ENCODE assay signal across 12 cellular contexts in genomic region chr5:179860301-179860700, GRCh38. TPM values are rescaled to one million over a fixed set of nuclear protein-coding genes. Genes with fewer than 3 reads are reported as not detected.
A peak's percentile ranks its signal among the peaks of the same experiment; 100 is the strongest.
DNase-seq lines count a peak whose midpoint lies in the region; ATAC-seq, FAIRE-seq and TF ChIP-seq lines count a peak whose summit lies in the region.
"Had no signal": no experiment of that assay in that cellular context is flagged by ENCODE, and none has a peak within 500 bp of the region (broad histone marks: within the 10 kb centered on the region; RNA-seq: fewer than 3 reads in every experiment).

No MANE protein-coding gene starts in this region.

- peaks cover 5% of the 10 kb centered on the region for H3K36me3 ChIP-seq in CD4-positive, alpha-beta memory T cell (ENCODE audit: insufficient read depth, low read length)
- H3K36me3 ChIP-seq in GM23248 (ENCODE audit: low read depth) (no peaks in the 10 kb centered on the region), adipocyte (ENCODE audit: control insufficient read depth, insufficient read depth, low read length, severe bottlenecking) (peaks cover 33% of the 10 kb centered on the region), kidney (ENCODE audit: control insufficient read depth in 1 of 2, insufficient read depth in 2 of 2, low read length in 2 of 2) (peaks cover 8 to 17% of the 10 kb centered on the region in 2 donors)

- no peak for FAIRE-seq in kidney (lab: Jason Lieb, UNC)

- H3K36me3 Mint-ChIP-seq in CD4-positive, alpha-beta memory T cell = peaks cover 4 to 20% of the 10 kb centered on the region in 2 donors
- H3K36me3 Mint-ChIP-seq in neural crest cell (ENCODE audit: low read depth) = peaks cover 3% of the 10 kb centered on the region

- no peaks in the 10 kb centered on the region for H3K9me2 ChIP-seq in GM23248 (ENCODE audit: insufficient read depth)

- in situ Hi-C loops in GM23248 (cut with MboI) = no loop called here

- H3K9me3 Mint-ChIP-seq in CD4-positive, alpha-beta memory T cell = no peaks in the 10 kb centered on the region
- H3K9me3 Mint-ChIP-seq in neural crest cell = no peaks in the 10 kb centered on the region

- DNase-seq in CD4-positive, alpha-beta memory T cell = no peak
- DNase-seq in GM23248 = peak; percentile 22
- no peak for DNase-seq in adipocyte (ENCODE audit: low read depth)
- no peak for DNase-seq in neural crest cell (ENCODE audit: low read depth, low spot score)
- no peak for DNase-seq in stimulated activated CD4-positive, alpha-beta T cell treated with anti-CD3 and anti-CD28 coated beads, Interleukin-15, amount 100 ng/mL, for 24 hours
- DNase-seq in kidney = no peak
- DNase-seq: activated CD4-positive, CD25-positive, alpha-beta regulatory T cell treated with anti-CD3 and anti-CD28 coated beads, Interleukin-2, amount 50 U/mL, for 72 hours; DMS 273 treated with DMSO at 0.1 percent for 48 hours; hippocampal formation; NCI-H510A; SHP77 treated with DMSO at 0.1 percent for 48 hours had no signal

- peaks cover 29% of the 10 kb centered on the region for H3F3A ChIP-seq in GM23248 (ENCODE audit: insufficient read depth)

- no peaks in the 10 kb centered on the region for H3K27me3 ChIP-seq in CD4-positive, alpha-beta memory T cell (ENCODE audit: insufficient read depth, low read length)
- no peaks in the 10 kb centered on the region for H3K27me3 ChIP-seq in GM23248 (replicated peaks; ENCODE audit: insufficient read depth)
- H3K27me3 ChIP-seq in adipocyte (replicated peaks; ENCODE audit: control insufficient read depth, insufficient read depth, low read length) = no peaks in the 10 kb centered on the region

- H3K27me3 Mint-ChIP-seq in CD4-positive, alpha-beta memory T cell = no peaks in the 10 kb centered on the region
- H3K27me3 Mint-ChIP-seq in neural crest cell (ENCODE audit: low read depth) = no peaks in the 10 kb centered on the region

- H3K9ac ChIP-seq in GM23248 = peak overlapping the region; percentile 85; the same call in 1 of the 2 replicates
- H3K9ac ChIP-seq in adipocyte (ENCODE audit: low read length) = peak overlapping the region; percentile 95
- no peak overlapping the region for H3K9ac ChIP-seq in kidney (ENCODE audit: low read length in 2 of 2)

- ATAC-seq in GM18498 (IDR thresholded peaks at IDR 0.05; ENCODE audit: unreplicated experiment) = no peak

- peaks cover 12% of the 10 kb centered on the region for H3K4me1 ChIP-seq in CD4-positive, alpha-beta memory T cell (ENCODE audit: insufficient read depth, low read length)
- H3K4me1 ChIP-seq in GM23248 (ENCODE audit: insufficient read depth) = peaks cover 9% of the 10 kb centered on the region
- peaks cover 13% of the 10 kb centered on the region for H3K4me1 ChIP-seq in adipocyte (ENCODE audit: control insufficient read depth, insufficient read depth, low read length)
- peaks cover 0 to 6% of the 10 kb centered on the region in 2 donors for H3K4me1 ChIP-seq in kidney (ENCODE audit: control insufficient read depth in 1 of 2, insufficient read depth in 1 of 2, low read depth in 1 of 2, low read length in 2 of 2)

- peak overlapping the region; percentile 80 for H3K4me2 ChIP-seq in GM23248 (ENCODE audit: unreplicated experiment)

- 34 to 42% methylated on average over 11 of the region's 11 CpGs for WGBS in GM23248 (ENCODE audit: low coverage in 1 of 2, low lambda C conversion rate in 2 of 2, missing lambda C conversion rate in 2 of 2), 2 experiments

- CTCF ChIA-PET in CD4-positive, alpha-beta memory T cell (lab: Charles Lee; ENCODE audit: partially characterized antibody) = interaction anchor here (1.1 kb wide), 1 partner anchor 48 kb away, joined by 3 read pairs; the partner anchor contains the start of gene TBC1D9B

- intact Hi-C loops in CD4-positive, alpha-beta memory T cell (cut with micrococcal nuclease) = no loop called here
- intact Hi-C loops in kidney (cut with DNase I) = no loop called here

- H3K79me2 ChIP-seq in GM23248 (ENCODE audit: insufficient read depth) = peaks cover 27% of the 10 kb centered on the region

- H4K20me1 ChIP-seq in GM23248 (ENCODE audit: insufficient read depth) = no peaks in the 10 kb centered on the region

- no peak overlapping the region; the same call in 1 of the 2 replicates for H2AFZ ChIP-seq in GM23248

- no peak overlapping the region for H3K27ac ChIP-seq in CD4-positive, alpha-beta memory T cell (ENCODE audit: low read depth, low read length)
- H3K27ac ChIP-seq in GM23248 (peak overlapping the region; percentile 65), kidney (ENCODE audit: low read depth in 2 of 2, low read length in 2 of 2) (no peak overlapping the region)

- H3K4me1 Mint-ChIP-seq in CD4-positive, alpha-beta memory T cell = peaks cover 7 to 27% (median 12%) of the 10 kb centered on the region in 4 donors
- H3K4me1 Mint-ChIP-seq in neural crest cell = peaks cover 26% of the 10 kb centered on the region

- no peak overlapping the region for H3K4me3 ChIP-seq in CD4-positive, alpha-beta memory T cell (ENCODE audit: low read length in 2 of 2)
- H3K4me3 ChIP-seq in GM23248 (peak overlapping the region; percentile 84), adipocyte (ENCODE audit: low read length) (peak overlapping the region; percentile 98), kidney (ENCODE audit: low read length in 2 of 2) (no peak overlapping the region)

- H3K4me3 Mint-ChIP-seq in CD4-positive, alpha-beta memory T cell = peak overlapping the region in 7 of 8 donors; percentile 39 to 98 (median 79)
- H3K4me3 Mint-ChIP-seq in neural crest cell = peak overlapping the region; percentile 88

- POLR2A ChIA-PET in CD4-positive, alpha-beta memory T cell (lab: Charles Lee; ENCODE audit: partially characterized antibody) = interaction anchor here (1.6 kb wide), 1 partner anchor 40 kb away, joined by 5 read pairs; the partner anchor contains the start of gene SQSTM1

- H3K27ac Mint-ChIP-seq in CD4-positive, alpha-beta memory T cell = peak overlapping the region in 3 of 7 donors; percentile 38 to 89 (median 67)
- H3K27ac Mint-ChIP-seq in neural crest cell (ENCODE audit: unreplicated experiment) = peak overlapping the region; percentile 52

- no peak for TF ChIP-seq CTCF in neural crest cell (conservative IDR thresholded peaks at IDR 0.05)
- TF ChIP-seq CTCF in kidney (IDR thresholded peaks at IDR 0.05; ENCODE audit: borderline replicate concordance, extremely low read depth, insufficient read depth) = no peak

- H3K9me3 ChIP-seq in CD4-positive, alpha-beta memory T cell (ENCODE audit: control insufficient read depth in 1 of 2, low read length in 2 of 2) = no peaks in the 10 kb centered on the region
- H3K9me3 ChIP-seq in GM23248 (ENCODE audit: low read depth) (no peaks in the 10 kb centered on the region), adipocyte (ENCODE audit: control insufficient read depth, low read length) (no peaks in the 10 kb centered on the region), kidney (ENCODE audit: control insufficient read depth in 1 of 2, low read length in 2 of 2) (no peaks in the 10 kb centered on the region)

RNA-seq across cellular contexts. Expression of gene MRNIP, which starts 1.7 kb away (rescaled TPM):
- 100 to 1,000 TPM; 125 to 129 TPM for total RNA-seq in CD4-positive, alpha-beta memory T cell
- 10 to 100 TPM; 11.4 to 17.2 TPM for polyA plus RNA-seq in CD4-positive, alpha-beta memory T cell
- total RNA-seq in GM23248 (2014; rRNA removed; shearing (Covaris generic)) = 17.3 and 23.0 TPM in 2 replicates
- 13.3 and 14.1 TPM in 2 replicates for polyA plus RNA-seq in GM23248 (2016; fragmentation: Nextera tagmentation; extraction: Ambion mirVana)
- 40.9 and 42.2 TPM in 2 replicates for total RNA-seq in neural crest cell
- total RNA-seq in kidney = 36.6 TPM
- 25.3 TPM for polyA plus RNA-seq in kidney (ENCODE audit: insufficient read depth, low read depth, low replicate concordance)

RNA-seq across cellular contexts. Expression of gene SQSTM1, which starts 39.6 kb away (rescaled TPM):
- 100 to 1,000 TPM; 300 to 303 TPM for total RNA-seq in CD4-positive, alpha-beta memory T cell
- polyA plus RNA-seq in CD4-positive, alpha-beta memory T cell = 100 to 1,000 TPM; 188 to 212 TPM
- 211 and 228 TPM in 2 replicates for total RNA-seq in GM23248 (2014; rRNA removed; shearing (Covaris generic))
- polyA plus RNA-seq in GM23248 (2016; fragmentation: Nextera tagmentation; extraction: Ambion mirVana) = 265 and 310 TPM in 2 replicates
- total RNA-seq in neural crest cell = 67.6 and 69.5 TPM in 2 replicates
- 249 TPM for total RNA-seq in kidney
- polyA plus RNA-seq in kidney (ENCODE audit: insufficient read depth, low read depth, low replicate concordance) = 309 TPM

RNA-seq across cellular contexts. Expression of gene TBC1D9B, which starts 47.4 kb away (rescaled TPM):
- 10 to 100 TPM; 84.3 to 85.0 TPM for total RNA-seq in CD4-positive, alpha-beta memory T cell
- polyA plus RNA-seq in CD4-positive, alpha-beta memory T cell = 10 to 100 TPM in 1 of 2 donors, 1 to 10 TPM in 1; 9.3 to 38.0 TPM
- total RNA-seq in GM23248 (2014; rRNA removed; shearing (Covaris generic)) = 55.7 and 64.4 TPM in 2 replicates
- polyA plus RNA-seq in GM23248 (2016; fragmentation: Nextera tagmentation; extraction: Ambion mirVana) (78.8 and 82.0 TPM in 2 replicates), kidney (ENCODE audit: insufficient read depth, low read depth, low replicate concordance) (49.5 TPM)
- total RNA-seq in neural crest cell (101 and 107 TPM in 2 replicates), kidney (117 TPM)

RNA-seq across cellular contexts. Expression of gene MGAT4B, which starts 53.6 kb away (rescaled TPM):
- total RNA-seq in CD4-positive, alpha-beta memory T cell = 100 to 1,000 TPM; 119 to 121 TPM
- polyA plus RNA-seq in CD4-positive, alpha-beta memory T cell = 10 to 100 TPM in 1 of 2 donors, 1 to 10 TPM in 1; 8.3 to 24.3 TPM
- total RNA-seq in GM23248 (2014; rRNA removed; shearing (Covaris generic)) = 139 and 143 TPM in 2 replicates
- 28.0 and 28.9 TPM in 2 replicates for polyA plus RNA-seq in GM23248 (2016; fragmentation: Nextera tagmentation; extraction: Ambion mirVana)
- 120 and 124 TPM in 2 replicates for total RNA-seq in neural crest cell
- 174 TPM for total RNA-seq in kidney
- 79.4 TPM for polyA plus RNA-seq in kidney (ENCODE audit: insufficient read depth, low read depth, low replicate concordance)

Comparison
In these comparisons a context has a peak if more than half of its experiments do, and no peak if none do; other contexts are left out.
1. H3K4me3 ChIP-seq: peak in GM23248 (single experiment) and adipocyte (single experiment); none in CD4-positive, alpha-beta memory T cell (0 of 2) and kidney (0 of 2).
2. H3K9ac ChIP-seq: peak in GM23248 (single experiment) and adipocyte (single experiment); none in kidney (0 of 2).